Comparison of ENCODE assay signal across 1 cellular context in the genomic region with DNA sequence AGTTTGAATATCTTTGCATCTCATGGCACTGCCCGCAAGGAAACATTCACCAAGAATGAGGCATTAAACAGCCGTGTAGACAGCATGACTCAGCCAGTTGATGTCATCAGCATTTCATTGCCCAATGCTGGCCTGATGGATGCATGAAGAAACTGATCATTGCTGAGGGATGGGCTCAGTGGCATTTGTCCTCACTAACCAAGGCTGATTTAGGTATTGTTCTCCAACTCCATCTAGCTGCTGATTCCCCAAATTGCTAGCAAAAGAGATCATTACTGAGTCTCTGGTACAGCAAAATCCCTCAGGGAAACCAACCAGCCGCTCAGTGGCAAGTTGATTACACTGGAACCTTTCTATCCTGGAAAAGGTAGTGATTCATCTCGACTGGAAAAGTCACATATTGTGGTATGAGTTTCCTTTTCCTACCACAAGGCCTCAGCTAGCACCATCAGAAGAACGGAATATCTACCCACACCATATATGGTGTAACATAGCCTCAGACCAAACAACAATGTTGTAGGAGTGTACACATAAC.
TF ChIP-seq lines count a peak whose summit lies in the region.

No MANE protein-coding gene starts in this region.

TF ChIP-seq in K562, 482 proteins besides CTCF, POLR2A, EP300 and RAD21 (continued from another document):
- TF ChIP-seq, protein P1, sequence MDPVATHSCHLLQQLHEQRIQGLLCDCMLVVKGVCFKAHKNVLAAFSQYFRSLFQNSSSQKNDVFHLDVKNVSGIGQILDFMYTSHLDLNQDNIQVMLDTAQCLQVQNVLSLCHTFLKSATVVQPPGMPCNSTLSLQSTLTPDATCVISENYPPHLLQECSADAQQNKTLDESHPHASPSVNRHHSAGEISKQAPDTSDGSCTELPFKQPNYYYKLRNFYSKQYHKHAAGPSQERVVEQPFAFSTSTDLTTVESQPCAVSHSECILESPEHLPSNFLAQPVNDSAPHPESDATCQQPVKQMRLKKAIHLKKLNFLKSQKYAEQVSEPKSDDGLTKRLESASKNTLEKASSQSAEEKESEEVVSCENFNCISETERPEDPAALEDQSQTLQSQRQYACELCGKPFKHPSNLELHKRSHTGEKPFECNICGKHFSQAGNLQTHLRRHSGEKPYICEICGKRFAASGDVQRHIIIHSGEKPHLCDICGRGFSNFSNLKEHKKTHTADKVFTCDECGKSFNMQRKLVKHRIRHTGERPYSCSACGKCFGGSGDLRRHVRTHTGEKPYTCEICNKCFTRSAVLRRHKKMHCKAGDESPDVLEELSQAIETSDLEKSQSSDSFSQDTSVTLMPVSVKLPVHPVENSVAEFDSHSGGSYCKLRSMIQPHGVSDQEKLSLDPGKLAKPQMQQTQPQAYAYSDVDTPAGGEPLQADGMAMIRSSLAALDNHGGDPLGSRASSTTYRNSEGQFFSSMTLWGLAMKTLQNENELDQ (CRISPR knock-in tag; IDR thresholded peaks at IDR 0.05; ENCODE audit: borderline replicate concordance): no peak
